Comparison of ENCODE assay signal across 38 cellular contexts in genomic region chr10:132781556-132781955, GRCh38. TPM values are rescaled to one million over a fixed set of nuclear protein-coding genes. Genes with fewer than 3 reads are reported as not detected.
"Had no signal": no experiment of that assay in that cellular context is flagged by ENCODE, and none has a peak within 500 bp of the region (broad histone marks: within the 10 kb centered on the region; RNA-seq: fewer than 3 reads in every experiment).

No MANE protein-coding gene starts in this region.

- H3K27ac Mint-ChIP-seq: activated B cell treated with CpG ODN at 0.5 μM for 24 hours; activated CD4-positive, alpha-beta memory T cell treated with anti-CD3 and anti-CD28 coated beads for 36 hours; activated CD4-positive, alpha-beta T cell treated with anti-CD3 and anti-CD28 coated beads, Interleukin-2, amount 10 ng/mL, durations not matched to agents 24 days and 14 days; activated CD8-positive, alpha-beta T cell treated with anti-CD3 and anti-CD28 coated beads for 36 hours; activated naive CD4-positive, alpha-beta T cell treated with anti-CD3 and anti-CD28 coated beads for 36 hours; activated naive CD4-positive, alpha-beta T cell treated with anti-CD3 and anti-CD28 coated beads, Interleukin-2, amount 50 U/mL, for 72 hours; activated naive CD8-positive, alpha-beta T cell treated with anti-CD3 and anti-CD28 coated beads for 36 hours; activated T-cell treated with anti-CD3 and anti-CD28 coated beads, Interleukin-2, amount 50 U/mL, for 72 hours; activated T-helper 1 cell treated with anti-CD3 and anti-CD28 coated beads, Interleukin-12 subunit alpha, Interleukin-12 subunit beta, Interleukin-2, Interleukin-4 antibody, amounts not matched to agents 30 ng/mL and 10 ng/mL and 1 ng/mL, durations not matched to agents 14 hours and 24 hours and 36 hours; activated T-helper 17 cell treated with anti-CD3 and anti-CD28 coated beads, Interleukin-2, amount 50 U/mL, for 72 hours; T-helper 1 cell treated with Interleukin-12 subunit alpha and Interleukin-12 subunit beta and Interleukin-4 antibody, amounts not matched to agents 30 μg/mL and 1 μg/mL, for 36 hours; T-helper 2 cell treated with Interferon-gamma antibody and Interleukin-4, amounts not matched to agents 5 μg/mL and 100 μg/mL, for 36 hours had no signal

- H3K4me3 ChIP-seq: adrenal gland, body of pancreas, breast epithelium had no signal

- H3K4me1 Mint-ChIP-seq: activated CD4-positive, alpha-beta T cell treated with anti-CD3 and anti-CD28 coated beads, Interleukin-2, amount 10 ng/mL, durations not matched to agents 24 days and 14 days; activated naive CD8-positive, alpha-beta T cell treated with anti-CD3 and anti-CD28 coated beads for 36 hours; activated T-helper 17 cell treated with anti-CD3 and anti-CD28 coated beads, Interleukin-2, amount 50 U/mL, for 72 hours had no signal

- H3K4me3 Mint-ChIP-seq: activated B cell treated with CpG ODN at 0.5 μM for 24 hours; activated CD4-positive, alpha-beta memory T cell treated with anti-CD3 and anti-CD28 coated beads for 36 hours; activated CD4-positive, alpha-beta T cell treated with anti-CD3 and anti-CD28 coated beads, Interleukin-2, amount 10 ng/mL, durations not matched to agents 24 days and 14 days; activated CD8-positive, alpha-beta T cell treated with anti-CD3 and anti-CD28 coated beads for 36 hours; activated naive CD4-positive, alpha-beta T cell treated with anti-CD3 and anti-CD28 coated beads for 36 hours; activated naive CD8-positive, alpha-beta T cell treated with anti-CD3 and anti-CD28 coated beads for 36 hours; activated T-cell treated with anti-CD3 and anti-CD28 coated beads, Interleukin-2, amount 50 U/mL, for 4 hours; activated T-cell treated with anti-CD3 and anti-CD28 coated beads, Interleukin-2, amount 50 U/mL, for 72 hours; activated T-helper 1 cell treated with anti-CD3 and anti-CD28 coated beads, Interleukin-12 subunit alpha, Interleukin-12 subunit beta, Interleukin-2, Interleukin-4 antibody, amounts not matched to agents 30 ng/mL and 10 ng/mL and 1 ng/mL, durations not matched to agents 14 hours and 24 hours and 36 hours; activated T-helper 17 cell treated with anti-CD3 and anti-CD28 coated beads, Interleukin-2, amount 50 U/mL, for 72 hours; T-helper 1 cell treated with Interleukin-12 subunit alpha and Interleukin-12 subunit beta and Interleukin-4 antibody, amounts not matched to agents 30 μg/mL and 1 μg/mL, for 36 hours; T-helper 2 cell treated with Interferon-gamma antibody and Interleukin-4, amounts not matched to agents 5 μg/mL and 100 μg/mL, for 36 hours had no signal

- H3K9me3 ChIP-seq: adrenal gland, body of pancreas had no signal

- DNase-seq: activated B cell treated with CpG ODN at 0.5 μM for 24 hours; activated CD4-positive, alpha-beta memory T cell treated with anti-CD3 and anti-CD28 coated beads for 36 hours; activated CD4-positive, alpha-beta T cell treated with anti-CD3 and anti-CD28 coated beads for 4 hours; activated CD4-positive, alpha-beta T cell treated with anti-CD3 and anti-CD28 coated beads, Interleukin-2, amount 10 ng/mL, durations not matched to agents 24 days and 14 days; activated CD4-positive, alpha-beta T cell treated with anti-CD3 and anti-CD28 coated beads, Interleukin-2, amount 50 U/mL, for 1 hour; activated CD4-positive, alpha-beta T cell treated with anti-CD3 and anti-CD28 coated beads, Interleukin-2, amount 50 U/mL, for 4 hours; activated CD4-positive, CD25-positive, alpha-beta regulatory T cell treated with anti-CD3 and anti-CD28 coated beads, Interleukin-2, amount 50 U/mL, for 72 hours; activated CD8-positive, alpha-beta memory T cell treated with anti-CD3 and anti-CD28 coated beads, Interleukin-2, amount 50 U/mL, for 4 hours; activated CD8-positive, alpha-beta T cell treated with anti-CD3 and anti-CD28 coated beads for 36 hours; activated effector memory CD4-positive, alpha-beta T cell treated with anti-CD3 and anti-CD28 coated beads, Interleukin-2, amount 50 U/mL, for 16 hours; activated gamma-delta T cell treated with Interleukin-2 at 50 U/mL for 16 hours; activated naive CD4-positive, alpha-beta T cell; activated naive CD4-positive, alpha-beta T cell treated with anti-CD3 and anti-CD28 coated beads for 36 hours; activated naive CD4-positive, alpha-beta T cell treated with anti-CD3 and anti-CD28 coated beads, Interleukin-2, amount 50 U/mL, for 16 hours; activated naive CD8-positive, alpha-beta T cell treated with anti-CD3 and anti-CD28 coated beads for 36 hours; activated T-cell treated with anti-CD3 and anti-CD28 coated beads for 4 hours; activated T-cell treated with anti-CD3 and anti-CD28 coated beads, Interleukin-2, amount 50 U/mL, for 1 hour; activated T-cell treated with anti-CD3 and anti-CD28 coated beads, Interleukin-2, amount 50 U/mL, for 4 hours; activated T-cell treated with anti-CD3 and anti-CD28 coated beads, Interleukin-2, amount 50 U/mL, for 72 hours; adrenal gland; amniotic stem cell; aorta; body of pancreas; brain microvascular endothelial cell; central memory CD4-positive, alpha-beta T cell; T-helper 1 cell; T-helper 2 cell; T-helper 9 cell had no signal

- H3K4me1 ChIP-seq: breast epithelium had no signal

- H3K9me3 Mint-ChIP-seq: activated B cell treated with CpG ODN at 0.5 μM for 24 hours; activated CD4-positive, alpha-beta memory T cell treated with anti-CD3 and anti-CD28 coated beads for 36 hours; activated CD4-positive, alpha-beta T cell treated with anti-CD3 and anti-CD28 coated beads, Interleukin-2, amount 10 ng/mL, durations not matched to agents 24 days and 14 days; activated CD8-positive, alpha-beta T cell treated with anti-CD3 and anti-CD28 coated beads for 36 hours; activated naive CD4-positive, alpha-beta T cell treated with anti-CD3 and anti-CD28 coated beads for 36 hours; activated naive CD4-positive, alpha-beta T cell treated with anti-CD3 and anti-CD28 coated beads, Interleukin-2, amount 50 U/mL, for 72 hours; activated naive CD8-positive, alpha-beta T cell treated with anti-CD3 and anti-CD28 coated beads for 36 hours; activated T-cell treated with anti-CD3 and anti-CD28 coated beads, Interleukin-2, amount 50 U/mL, for 4 hours; activated T-cell treated with anti-CD3 and anti-CD28 coated beads, Interleukin-2, amount 50 U/mL, for 72 hours; activated T-helper 1 cell treated with anti-CD3 and anti-CD28 coated beads, Interleukin-12 subunit alpha, Interleukin-12 subunit beta, Interleukin-2, Interleukin-4 antibody, amounts not matched to agents 30 ng/mL and 10 ng/mL and 1 ng/mL, durations not matched to agents 14 hours and 24 hours and 36 hours; activated T-helper 17 cell treated with anti-CD3 and anti-CD28 coated beads, Interleukin-2, amount 50 U/mL, for 72 hours; T-helper 1 cell treated with Interleukin-12 subunit alpha and Interleukin-12 subunit beta and Interleukin-4 antibody, amounts not matched to agents 30 μg/mL and 1 μg/mL, for 36 hours; T-helper 2 cell treated with Interferon-gamma antibody and Interleukin-4, amounts not matched to agents 5 μg/mL and 100 μg/mL, for 36 hours had no signal

- H3K27ac ChIP-seq: adrenal gland, body of pancreas, brain microvascular endothelial cell, breast epithelium, VCaP had no signal

- H3K36me3 ChIP-seq: brain microvascular endothelial cell, breast epithelium had no signal

RNA-seq across cellular contexts. Expression of gene NKX6-2, which starts 4.4 kb away (rescaled TPM):
- total RNA-seq: activated B cell treated with CpG ODN at 0.5 μM for 24 hours; activated CD4-positive, alpha-beta memory T cell treated with anti-CD3 and anti-CD28 coated beads for 36 hours; activated CD4-positive, alpha-beta T cell treated with anti-CD3 and anti-CD28 coated beads, Interleukin-2, amount 10 ng/mL, durations not matched to agents 24 days and 14 days; activated CD8-positive, alpha-beta memory T cell treated with anti-CD3 and anti-CD28 coated beads for 36 hours; activated CD8-positive, alpha-beta T cell treated with anti-CD3 and anti-CD28 coated beads for 36 hours; activated naive CD4-positive, alpha-beta T cell treated with anti-CD3 and anti-CD28 coated beads for 36 hours; activated naive CD4-positive, alpha-beta T cell treated with anti-CD3 and anti-CD28 coated beads, Interleukin-2, amount 50 U/mL, for 72 hours; activated naive CD8-positive, alpha-beta T cell treated with anti-CD3 and anti-CD28 coated beads for 36 hours; activated T-cell treated with anti-CD3 and anti-CD28 coated beads, Interleukin-2, amount 50 U/mL, for 4 hours; activated T-cell treated with anti-CD3 and anti-CD28 coated beads, Interleukin-2, amount 50 U/mL, for 72 hours; activated T-helper 1 cell treated with anti-CD3 and anti-CD28 coated beads, Interleukin-12 subunit alpha, Interleukin-12 subunit beta, Interleukin-2, Interleukin-4 antibody, amounts not matched to agents 30 ng/mL and 10 ng/mL and 1 ng/mL, durations not matched to agents 14 hours and 24 hours and 36 hours; activated T-helper 17 cell treated with anti-CD3 and anti-CD28 coated beads, Interleukin-2, amount 50 U/mL, for 72 hours; adrenal gland; aorta; astrocyte; breast epithelium; cardiac septum had no signal
- polyA plus RNA-seq: aorta had no signal
